ENCODE assay signal across 29 cellular contexts in the genomic region with DNA sequence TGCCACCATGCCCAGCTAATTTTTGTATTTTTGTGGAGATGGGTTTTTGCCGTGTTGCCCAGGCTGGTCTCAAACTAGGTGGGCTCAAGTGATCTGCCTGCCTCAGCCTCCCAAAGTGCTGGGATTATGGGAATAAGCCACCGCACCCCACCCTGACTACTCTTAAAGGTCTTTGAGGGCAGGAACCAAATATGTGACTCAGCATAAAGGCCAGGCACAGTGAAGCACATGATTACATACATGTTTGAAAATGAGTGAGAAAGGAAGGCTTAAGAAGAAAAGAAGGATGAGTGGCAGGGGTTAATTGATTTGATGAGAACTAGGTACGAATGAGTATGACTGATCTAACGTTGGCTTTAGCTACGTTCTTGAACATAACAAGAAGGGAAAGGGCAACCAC. TPM values are rescaled to one million over a fixed set of nuclear protein-coding genes. Genes with fewer than 3 reads are reported as not detected.
"Had no signal": no experiment of that assay in that cellular context is flagged by ENCODE, and none has a peak within 500 bp of the region (broad histone marks: within the 10 kb centered on the region; RNA-seq: fewer than 3 reads in every experiment).

No MANE protein-coding gene starts in this region.

- H3K36me3 ChIP-seq: colonic mucosa, esophagus squamous epithelium, gastrocnemius medialis, heart right ventricle, left lung, lower lobe of right lung had no signal

- FAIRE-seq: islet of Langerhans, keratinocyte had no signal

- H3K27ac Mint-ChIP-seq: mesothelial cell of epicardium had no signal

- H3K9me3 ChIP-seq: colonic mucosa, esophagus squamous epithelium, gastrocnemius medialis, heart right ventricle, left lung, lower lobe of right lung, mucosa of descending colon had no signal

- H3K36me3 Mint-ChIP-seq: mesothelial cell of epicardium had no signal

- H3K4me1 Mint-ChIP-seq: mesothelial cell of epicardium had no signal

- ATAC-seq: esophagus mucosa, gastrocnemius medialis, heart right ventricle, left cardiac atrium, left lung, left ventricle myocardium superior, lower lobe of right lung, mucosa of descending colon had no signal

- H3K27me3 ChIP-seq: colonic mucosa had no signal

- DNase-seq: colonic mucosa; dermis blood vessel endothelial cell; dorsolateral prefrontal cortex; effector CD4-positive, alpha-beta T cell; effector memory CD4-positive, alpha-beta T cell; esophagus squamous epithelium; foreskin fibroblast; foreskin melanocyte; gastrocnemius medialis; glutamatergic neuron; heart right ventricle; hippocampal formation; left cardiac atrium; left lung; left ventricle myocardium superior; lower lobe of right lung; mesenchymal stem cell had no signal

- H3K4me1 ChIP-seq: colonic mucosa, esophagus squamous epithelium, gastrocnemius medialis, heart right ventricle, left lung, lower lobe of right lung had no signal

- H3K27ac ChIP-seq: colonic mucosa, dorsolateral prefrontal cortex, epithelial cell of prostate, esophagus squamous epithelium, gastrocnemius medialis, heart right ventricle, left lung, lower lobe of right lung had no signal

- H3K4me3 Mint-ChIP-seq: mesothelial cell of epicardium had no signal

- H3K4me3 ChIP-seq: colonic mucosa, dorsolateral prefrontal cortex, esophagus squamous epithelium, gastrocnemius medialis, heart right ventricle, left lung, lower lobe of right lung, mucosa of descending colon had no signal

- H3K9me3 Mint-ChIP-seq: mesothelial cell of epicardium had no signal

RNA-seq across cellular contexts. Expression of gene RESP18, which starts 6.9 kb away (rescaled TPM):
- total RNA-seq: colonic mucosa, dermis blood vessel endothelial cell, esophagus mucosa, esophagus squamous epithelium, gastrocnemius medialis, glomerular endothelial cell, heart right ventricle, kidney epithelial cell, left cardiac atrium, left lung, left ventricle myocardium superior, lower leg skin, lower lobe of right lung, lung microvascular endothelial cell, mesenteric fat pad, mesothelial cell of epicardium, mucosa of descending colon, myocyte had no signal
- polyA plus RNA-seq: heart right ventricle, keratinocyte had no signal

RNA-seq across cellular contexts. Expression of gene PTPRN, which starts 16.5 kb away (rescaled TPM):
- total RNA-seq: esophagus mucosa, esophagus squamous epithelium, gastrocnemius medialis, left cardiac atrium, left ventricle myocardium superior, lower lobe of right lung, lung microvascular endothelial cell, mesenteric fat pad had no signal
- polyA plus RNA-seq: keratinocyte had no signal
